14 cellular contexts compared by ENCODE assay signal in the genomic region with DNA sequence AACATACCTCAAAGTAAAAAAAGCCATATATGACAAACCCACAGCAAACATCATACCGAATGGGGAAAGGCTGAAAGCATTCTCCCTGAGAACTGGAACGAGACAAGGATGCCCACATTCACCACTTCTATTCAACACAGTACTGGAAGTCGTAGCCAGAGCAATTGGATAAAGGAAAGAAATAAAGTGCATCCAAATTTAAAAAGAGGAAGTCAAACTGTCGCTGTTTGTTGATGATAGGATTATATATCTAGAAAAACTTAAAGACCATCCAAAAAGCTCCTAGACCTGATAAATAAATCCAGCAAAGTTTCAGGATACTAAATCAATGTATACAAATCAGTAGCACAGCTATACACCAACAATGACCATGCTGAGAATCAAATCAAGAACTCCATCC.
"Had no signal": no experiment of that assay in that cellular context is flagged by ENCODE, and none has a peak within 500 bp of the region (broad histone marks: within the 10 kb centered on the region; RNA-seq: fewer than 3 reads in every experiment).

No MANE protein-coding gene starts in this region.

- H3K4me3 Mint-ChIP-seq: activated CD4-positive, alpha-beta T cell treated with anti-CD3 and anti-CD28 coated beads, Interleukin-2, amount 10 ng/mL, durations not matched to agents 7 days and 5 days; neural crest cell; stimulated activated naive CD8-positive, alpha-beta T cell treated with anti-CD3 and anti-CD28 coated beads, Interleukin-15, Interleukin-2, amounts not matched to agents 100 ng/mL and 50 ng/mL, for 24 hours had no signal

- ATAC-seq: heart left ventricle, upper lobe of right lung had no signal

- H3K36me3 ChIP-seq: ovary had no signal

- H3K9me3 Mint-ChIP-seq: activated CD4-positive, alpha-beta T cell treated with anti-CD3 and anti-CD28 coated beads, Interleukin-2, amount 10 ng/mL, durations not matched to agents 7 days and 5 days; neural crest cell; stimulated activated naive CD8-positive, alpha-beta T cell treated with anti-CD3 and anti-CD28 coated beads, Interleukin-15, Interleukin-2, amounts not matched to agents 100 ng/mL and 50 ng/mL, for 24 hours had no signal

- H3K27ac ChIP-seq: coronary artery, heart left ventricle, ovary, upper lobe of right lung had no signal

- FAIRE-seq: frontal cortex, islet of Langerhans had no signal

- H3K4me3 ChIP-seq: coronary artery, heart left ventricle, ovary, upper lobe of right lung had no signal

- H3K27me3 Mint-ChIP-seq: activated CD4-positive, alpha-beta T cell treated with anti-CD3 and anti-CD28 coated beads, Interleukin-2, amount 10 ng/mL, durations not matched to agents 7 days and 5 days; stimulated activated naive CD8-positive, alpha-beta T cell treated with anti-CD3 and anti-CD28 coated beads, Interleukin-15, Interleukin-2, amounts not matched to agents 100 ng/mL and 50 ng/mL, for 24 hours had no signal

- H3K27ac Mint-ChIP-seq: activated CD4-positive, alpha-beta T cell treated with anti-CD3 and anti-CD28 coated beads, Interleukin-2, amount 10 ng/mL, durations not matched to agents 7 days and 5 days; stimulated activated naive CD8-positive, alpha-beta T cell treated with anti-CD3 and anti-CD28 coated beads, Interleukin-15, Interleukin-2, amounts not matched to agents 100 ng/mL and 50 ng/mL, for 24 hours had no signal

- DNase-seq: activated CD4-positive, alpha-beta T cell treated with anti-CD3 and anti-CD28 coated beads, Interleukin-2, amount 10 ng/mL, durations not matched to agents 7 days and 5 days; activated CD4-positive, CD25-positive, alpha-beta regulatory T cell; activated T-cell treated with anti-CD3 and anti-CD28 coated beads, Interleukin-2, amount 50 U/mL, for 1 hour; central memory CD4-positive, alpha-beta T cell; effector CD4-positive, alpha-beta T cell; heart left ventricle; ovary; stimulated activated CD4-positive, alpha-beta T cell treated with anti-CD3 and anti-CD28 coated beads, Interleukin-12 subunit alpha, Interleukin-12 subunit beta, amount 100 ng/mL, for 4 hours; upper lobe of right lung had no signal

- H3K9me3 ChIP-seq: heart left ventricle, ovary, upper lobe of right lung had no signal

- H3K27me3 ChIP-seq: heart left ventricle, ovary, upper lobe of right lung had no signal
